In genomic region chr4:9925750-9926439, GRCh38 we compare ENCODE assay signal across 25 cellular contexts.
DNase-seq lines count a peak whose midpoint lies in the region; ATAC-seq lines count a peak whose summit lies in the region.
"Had no signal": no experiment of that assay in that cellular context is flagged by ENCODE, and none has a peak within 500 bp of the region (broad histone marks: within the 10 kb centered on the region; RNA-seq: fewer than 3 reads in every experiment).

No MANE protein-coding gene starts in this region.

- ATAC-seq in HG03521 (IDR thresholded peaks at IDR 0.05; ENCODE audit: unreplicated experiment): no peak
- ATAC-seq: HCT116, mucosa of descending colon had no signal

- peak overlapping the region; percentile 61 for H3K27ac ChIP-seq in epithelial cell of prostate
- H3K27ac ChIP-seq: BLaER1, breast epithelium, colonic mucosa, ovary, transverse colon had no signal

- DNase-seq in NCI-H1092 treated with DMSO at 0.1 percent for 48 hours (lab: John Stamatoyannopoulos, UW) (peak; percentile 55), NCI-H2029 treated with DMSO at 0.1 percent for 48 hours (lab: John Stamatoyannopoulos, UW) (peak; percentile 60), NCI-H748 treated with DMSO at 0.1 percent for 48 hours (lab: John Stamatoyannopoulos, UW) (peak; percentile 25), epithelial cell of prostate (ENCODE audit: low read depth, low spot score) (no peak), retina (no peak)
- DNase-seq in stimulated activated naive CD4-positive, alpha-beta T cell treated with Interleukin-2 at 50 U/mL for 16 hours (lab: John Stamatoyannopoulos, UW): no peak
- DNase-seq: activated CD4-positive, alpha-beta T cell treated with anti-CD3 and anti-CD28 coated beads, Interleukin-2, amount 50 U/mL, for 4 hours; activated CD4-positive, CD25-positive, alpha-beta regulatory T cell; activated naive CD4-positive, alpha-beta T cell treated with anti-CD3 and anti-CD28 coated beads, Interleukin-2, amount 10 ng/mL, durations not matched to agents 7 days and 5 days; amniotic stem cell; colonic mucosa; effector CD8-positive, alpha-beta T cell; erythroblast; KG1; MG63; mucosa of descending colon; NCI-H1694; NCI-H524; ovary; RPMI8226; transverse colon had no signal

Comparison
In these comparisons a context has a peak if more than half of its experiments do, and no peak if none do; other contexts are left out.
1. DNase-seq: peak in NCI-H1092 treated with DMSO at 0.1 percent for 48 hours (single experiment), NCI-H2029 treated with DMSO at 0.1 percent for 48 hours (single experiment) and NCI-H748 treated with DMSO at 0.1 percent for 48 hours (single experiment); none in epithelial cell of prostate (single experiment), retina (single experiment) and stimulated activated naive CD4-positive, alpha-beta T cell treated with Interleukin-2 at 50 U/mL for 16 hours (single experiment).